7 cellular contexts compared by ENCODE assay signal in the genomic region with DNA sequence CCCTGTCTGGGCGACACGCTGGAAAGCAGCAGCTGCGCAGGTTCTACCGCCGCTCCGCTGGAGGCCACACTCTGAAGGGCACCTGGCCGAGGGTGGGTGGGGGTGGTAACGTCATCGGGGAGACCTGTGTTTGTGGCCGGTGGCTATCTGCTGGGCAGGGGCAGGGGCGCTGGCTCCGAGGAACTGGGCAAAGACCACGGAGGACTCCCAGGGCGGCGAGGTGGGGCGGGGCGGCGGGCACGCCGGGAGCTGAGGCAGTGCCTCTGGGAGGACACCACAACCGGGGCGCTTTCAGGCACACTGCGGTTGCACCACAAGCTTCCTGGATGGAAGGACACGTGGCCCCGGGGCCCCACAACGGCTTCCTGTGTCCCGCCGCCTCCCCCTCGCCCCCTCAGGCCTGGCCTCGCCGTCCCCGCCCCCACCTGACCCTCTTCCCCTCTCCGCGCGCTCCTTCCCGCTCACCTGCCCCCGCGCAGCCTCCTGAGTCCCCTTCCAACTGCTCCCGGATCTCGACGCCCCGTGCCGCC. TPM values are rescaled to one million over a fixed set of nuclear protein-coding genes. Genes with fewer than 3 reads are reported as not detected.
DNase-seq lines count a peak whose midpoint lies in the region; ATAC-seq and TF ChIP-seq lines count a peak whose summit lies in the region.

No MANE protein-coding gene starts in this region.

- no peaks in the 10 kb centered on the region for H3K27me3 Mint-ChIP-seq in activated CD8-positive, alpha-beta memory T cell treated with anti-CD3 and anti-CD28 coated beads, Interleukin-2, amount 10 ng/mL, durations not matched to agents 7 days and 5 days

- H3K36me3 ChIP-seq in esophagus squamous epithelium (peaks cover 0 to 9% (median 0%) of the 10 kb centered on the region in 3 donors), testis (ENCODE audit: low read depth, missing control alignments) (no peaks in the 10 kb centered on the region)

- H3K9me3 ChIP-seq in esophagus squamous epithelium = no peaks in the 10 kb centered on the region
- no peaks in the 10 kb centered on the region for H3K9me3 ChIP-seq in testis

- TF ChIP-seq CTCF in esophagus squamous epithelium (IDR thresholded peaks at IDR 0.05) (no peak), omental fat pad (IDR thresholded peaks at IDR 0.05) (no peak), testis (IDR thresholded peaks at IDR 0.05) (no peak)

- peaks cover 19% of the 10 kb centered on the region for H3K36me3 Mint-ChIP-seq in activated CD8-positive, alpha-beta memory T cell treated with anti-CD3 and anti-CD28 coated beads, Interleukin-2, amount 10 ng/mL, durations not matched to agents 7 days and 5 days

- CTCF ChIA-PET in activated CD8-positive, alpha-beta memory T cell treated with anti-CD3 and anti-CD28 coated beads, Interleukin-2, amount 10 ng/mL, durations not matched to agents 7 days and 5 days (lab: Charles Lee) = interaction anchor here (0.6 to 15.0 kb wide), 2 partner anchors 18 to 196 kb away, joined by 3 to 392 read pairs; partner anchors contain the start of gene CHI3L2

- H3K27ac ChIP-seq in esophagus squamous epithelium = peak overlapping the region; percentile 93 to 99 (median 94)
- H3K27ac ChIP-seq in testis = peak overlapping the region; percentile 56 to 70

- peak overlapping the region; percentile 97 for H3K4me3 Mint-ChIP-seq in activated CD8-positive, alpha-beta memory T cell treated with anti-CD3 and anti-CD28 coated beads, Interleukin-2, amount 10 ng/mL, durations not matched to agents 7 days and 5 days

- H3K4me1 ChIP-seq in esophagus squamous epithelium = peaks cover 34 to 70% (median 42%) of the 10 kb centered on the region in 3 donors
- peaks cover 8% of the 10 kb centered on the region for H3K4me1 ChIP-seq in testis

- DNase-seq in NCI-H345 treated with DMSO at 0.1 percent for 48 hours (lab: John Stamatoyannopoulos, UW; ENCODE audit: unreplicated experiment) = peak; percentile 16
- DNase-seq in activated CD8-positive, alpha-beta memory T cell treated with anti-CD3 and anti-CD28 coated beads, Interleukin-2, amount 10 ng/mL, durations not matched to agents 7 days and 5 days = peak; percentile 94
- DNase-seq in esophagus squamous epithelium (lab: John Stamatoyannopoulos, UW) = peak; percentile 76
- DNase-seq in omental fat pad (ENCODE audit: low spot score) = no peak
- DNase-seq in testis = peak; percentile 71

- ATAC-seq in GM18519 (IDR thresholded peaks at IDR 0.05; ENCODE audit: low FRiP score, unreplicated experiment) = peak; percentile 26
- peak; percentile 46 for ATAC-seq in HG02840 (IDR thresholded peaks at IDR 0.05; ENCODE audit: low FRiP score, unreplicated experiment)
- ATAC-seq in activated CD8-positive, alpha-beta memory T cell treated with anti-CD3 and anti-CD28 coated beads, Interleukin-2, amount 10 ng/mL, durations not matched to agents 7 days and 5 days = peak; percentile 40
- ATAC-seq in omental fat pad (ENCODE audit: low FRiP score) = peak; percentile 51

- peak overlapping the region; percentile 67 to 89 (median 88) for H3K4me3 ChIP-seq in esophagus squamous epithelium
- peak overlapping the region; percentile 67 to 83 for H3K4me3 ChIP-seq in testis

- H3K4me1 Mint-ChIP-seq in activated CD8-positive, alpha-beta memory T cell treated with anti-CD3 and anti-CD28 coated beads, Interleukin-2, amount 10 ng/mL, durations not matched to agents 7 days and 5 days = peaks cover 57% of the 10 kb centered on the region

- TF ChIP-seq POLR2A in esophagus squamous epithelium (IDR thresholded peaks at IDR 0.05) (peak in 1 of 4 donors; percentile 36), testis (IDR thresholded peaks at IDR 0.05) (no peak)

- 2 to 4% methylated on average over 14 to 31 of the region's 43 CpGs for WGBS in esophagus squamous epithelium, 2 donors
- WGBS in testis, 2 donors = 20 to 27% methylated on average over 10 to 36 of the region's 43 CpGs

- H3K9me3 Mint-ChIP-seq in activated CD8-positive, alpha-beta memory T cell treated with anti-CD3 and anti-CD28 coated beads, Interleukin-2, amount 10 ng/mL, durations not matched to agents 7 days and 5 days (ENCODE audit: low read depth) = no peaks in the 10 kb centered on the region

- intact Hi-C loops in esophagus squamous epithelium (cut with DNase I) = no loop called here
- intact Hi-C loops in testis (cut with DNase I; ENCODE audit: low total_unique reads) = no loop called here

- H3K27ac Mint-ChIP-seq in activated CD8-positive, alpha-beta memory T cell treated with anti-CD3 and anti-CD28 coated beads, Interleukin-2, amount 10 ng/mL, durations not matched to agents 7 days and 5 days = peak overlapping the region; percentile 97

- peaks cover 0 to 12% (median 0%) of the 10 kb centered on the region in 4 donors for H3K27me3 ChIP-seq in esophagus squamous epithelium
- H3K27me3 ChIP-seq in testis = no peaks in the 10 kb centered on the region

RNA-seq across cellular contexts. Expression of gene DENND2D, which starts 3.3 kb away (rescaled TPM):
- total RNA-seq in activated CD8-positive, alpha-beta memory T cell treated with anti-CD3 and anti-CD28 coated beads, Interleukin-2, amount 10 ng/mL, durations not matched to agents 7 days and 5 days = 100 to 1,000 TPM; 187 to 209 TPM
- total RNA-seq in esophagus squamous epithelium (10 to 100 TPM; 55.3 to 73.3 (median 66.5) TPM), omental fat pad (10 to 100 TPM; 19.5 to 41.7 (median 27.8) TPM), testis (10 to 100 TPM; 21.2 to 22.9 TPM)
- 38.8 TPM for polyA plus RNA-seq in testis (ENCODE audit: insufficient read depth, low read depth, low replicate concordance)

RNA-seq across cellular contexts. Expression of gene CHI3L2, which starts 23.8 kb away (rescaled TPM):
- 10 to 100 TPM in 1 of 2 experiments, 1 to 10 TPM in 1; 6.7 to 13.0 TPM for total RNA-seq in activated CD8-positive, alpha-beta memory T cell treated with anti-CD3 and anti-CD28 coated beads, Interleukin-2, amount 10 ng/mL, durations not matched to agents 7 days and 5 days
- 10 to 100 TPM in 1 of 4 donors, 1 to 10 TPM in 2, under 1 TPM in 1; 0.57 to 42.4 (median 1.8) TPM for total RNA-seq in esophagus squamous epithelium
- 10 to 100 TPM in 1 of 4 donors, 1 to 10 TPM in 3; 1.2 to 28.5 (median 6.1) TPM for total RNA-seq in omental fat pad
- 1 to 10 TPM in 1 of 2 donors, under 1 TPM in 1; 0.55 to 5.0 TPM for total RNA-seq in testis
- 4.3 TPM for polyA plus RNA-seq in testis (ENCODE audit: insufficient read depth, low read depth, low replicate concordance)
